In the genomic region with DNA sequence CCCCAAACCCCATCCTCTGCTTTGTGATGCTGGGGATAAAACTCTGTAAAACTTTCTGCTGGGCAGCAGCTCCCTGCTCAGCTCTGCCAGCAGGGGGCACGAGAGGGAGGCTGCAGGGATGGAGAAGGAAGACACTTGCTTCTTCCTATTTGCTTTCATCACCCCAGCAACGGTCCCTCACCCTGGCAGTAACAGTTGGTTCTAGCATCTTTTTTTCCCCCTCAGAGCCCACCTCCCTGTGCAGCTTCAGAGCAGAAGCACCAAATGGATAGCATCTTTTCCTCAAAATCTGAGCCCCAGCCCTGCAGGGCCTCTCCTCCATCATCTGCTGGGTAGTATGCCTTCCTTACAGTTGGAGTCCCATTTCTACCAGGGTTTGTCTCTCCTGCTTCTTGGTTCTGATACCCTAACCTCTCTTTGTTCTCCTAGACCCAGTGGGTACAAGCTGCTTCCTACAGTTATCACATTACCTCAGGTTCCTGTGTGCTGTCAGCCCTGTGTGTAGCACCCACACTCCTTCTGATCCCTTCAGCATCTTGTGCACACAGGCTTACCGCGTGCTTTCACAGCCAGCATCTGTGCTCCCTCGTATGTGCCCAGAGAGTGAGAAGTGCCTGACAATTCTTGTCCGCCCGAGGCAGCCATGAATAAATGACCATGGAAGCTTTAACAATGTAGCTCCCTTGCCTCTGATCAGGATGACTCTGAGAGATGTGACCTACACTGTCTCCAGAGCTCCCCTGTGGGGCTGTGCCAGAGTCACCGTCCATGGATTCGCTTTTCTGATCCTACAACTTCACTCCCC, we compare ENCODE assay signal across 8 cellular contexts.
DNase-seq lines count a peak whose midpoint lies in the region; ATAC-seq and TF ChIP-seq lines count a peak whose summit lies in the region.

No MANE protein-coding gene starts in this region.

- peaks cover 9% of the 10 kb centered on the region for H3K36me3 ChIP-seq in GM06990 (ENCODE audit: control insufficient read depth, insufficient read depth, low read length)

- no peaks in the 10 kb centered on the region for H3K27me3 ChIP-seq in GM06990 (replicated peaks; ENCODE audit: control insufficient read depth, insufficient read depth, low read length)

- no peak overlapping the region for H3K4me3 ChIP-seq in GM06990 (replicated peaks; ENCODE audit: low read depth, low read length)

- TF ChIP-seq CTCF in GM06990 (IDR thresholded peaks at IDR 0.05; ENCODE audit: insufficient read depth, low read length, poor library complexity, severe bottlenecking): peak; percentile 97

- H3K27ac ChIP-seq in caudate nucleus (ENCODE audit: low read depth, low read length): no peak overlapping the region

- peak; percentile 39 for DNase-seq in GM06990 (ENCODE audit: extremely low read depth, insufficient read length)
- DNase-seq in NCI-H2227 (lab: John Stamatoyannopoulos, UW; ENCODE audit: unreplicated experiment): peak; percentile 81
- peak; percentile 76 to 83 for DNase-seq in activated CD4-positive, alpha-beta T cell treated with anti-CD3 and anti-CD28 coated beads for 24 hours (ENCODE audit: low read depth in 2 of 2)
- peak in 57 of 61 donors; percentile 6 to 77 (median 48) for DNase-seq in caudate nucleus (lab: John Stamatoyannopoulos, UW)
- DNase-seq in left kidney (ENCODE audit: low read depth, low spot score): peak; percentile 87
- DNase-seq in stimulated activated CD4-positive, alpha-beta T cell treated with anti-CD3 and anti-CD28 coated beads, Interleukin-4, amount 100 ng/mL, for 48 hours (ENCODE audit: low read depth in 2 of 2): peak; percentile 80

- peak; percentile 84 for ATAC-seq in HG02759 (IDR thresholded peaks at IDR 0.05; ENCODE audit: unreplicated experiment)
- ATAC-seq in HG02840 (IDR thresholded peaks at IDR 0.05; ENCODE audit: low FRiP score, unreplicated experiment): no peak
